27 cellular contexts compared by ENCODE assay signal in genomic region chr1:173757666-173758065, GRCh38.
"Had no signal": no experiment of that assay in that cellular context is flagged by ENCODE, and none has a peak within 500 bp of the region (broad histone marks: within the 10 kb centered on the region; RNA-seq: fewer than 3 reads in every experiment).

No MANE protein-coding gene starts in this region.

- H3K4me1 ChIP-seq: neural progenitor cell, parathyroid adenoma, psoas muscle, sigmoid colon, stomach, thyroid gland, tibial nerve, upper lobe of left lung, vagina had no signal

- H3K27ac ChIP-seq: neural progenitor cell, ovary, parathyroid adenoma, psoas muscle, right lobe of liver, sigmoid colon, stomach, thoracic aorta, thyroid gland, tibial nerve, upper lobe of left lung, vagina had no signal

- H3K4me1 Mint-ChIP-seq: nephron; neural progenitor cell; stimulated activated effector memory CD8-positive, alpha-beta T cell treated with anti-CD3 and anti-CD28 coated beads, Interleukin-12 subunit alpha, Interleukin-12 subunit beta, amount 100 ng/mL, for 72 hours had no signal

- DNase-seq: occipital lobe; ovary; posterior cingulate gyrus; psoas muscle; right cardiac atrium; right lobe of liver; sigmoid colon; small intestine; stimulated activated CD4-positive, alpha-beta T cell treated with anti-CD3 and anti-CD28 coated beads, Interleukin-15, amount 100 ng/mL, for 24 hours; stimulated activated CD4-positive, alpha-beta T cell treated with anti-CD3 and anti-CD28 coated beads, Interleukin-2, amount 100 ng/mL, for 24 hours; stimulated activated CD4-positive, alpha-beta T cell treated with anti-CD3 and anti-CD28 coated beads, Interleukin-2, amount 100 ng/mL, for 48 hours; stimulated activated CD4-positive, alpha-beta T cell treated with anti-CD3 and anti-CD28 coated beads, Interleukin-4, amount 100 ng/mL, for 24 hours; stimulated activated naive B cell treated with anti-CD40 and anti-IgM and Interleukin-4, amounts not matched to agents 10 μg/mL and 1 μg/mL and 100 μg/mL, for 72 hours; stimulated activated naive CD4-positive, alpha-beta T cell treated with Interleukin-2 at 50 U/mL for 16 hours; stomach; thyroid gland; trophoblast cell; upper lobe of left lung had no signal

- H3K4me3 Mint-ChIP-seq: nephron; neural progenitor cell; stimulated activated effector memory CD8-positive, alpha-beta T cell treated with anti-CD3 and anti-CD28 coated beads, Interleukin-12 subunit alpha, Interleukin-12 subunit beta, amount 100 ng/mL, for 72 hours; stimulated activated naive B cell treated with anti-CD40 and anti-IgM and Interleukin-4, amounts not matched to agents 10 μg/mL and 1 μg/mL and 100 μg/mL, for 72 hours; stimulated activated naive CD8-positive, alpha-beta T cell treated with anti-CD3 and anti-CD28 coated beads, Interleukin-15, Interleukin-2, amounts not matched to agents 100 ng/mL and 50 ng/mL, for 24 hours had no signal

- ATAC-seq: psoas muscle; right cardiac atrium; right lobe of liver; stimulated activated effector memory CD8-positive, alpha-beta T cell treated with anti-CD3 and anti-CD28 coated beads, Interleukin-12 subunit alpha, Interleukin-12 subunit beta, amount 100 ng/mL, for 72 hours; stimulated activated naive B cell treated with anti-CD40 and anti-IgM and Interleukin-4, amounts not matched to agents 10 μg/mL and 1 μg/mL and 100 μg/mL, for 72 hours had no signal

- H3K27ac Mint-ChIP-seq: nephron; neural progenitor cell; progenitor cell of endocrine pancreas; stimulated activated naive B cell treated with anti-CD40 and anti-IgM and Interleukin-4, amounts not matched to agents 10 μg/mL and 1 μg/mL and 100 μg/mL, for 72 hours; stimulated activated naive CD8-positive, alpha-beta T cell treated with anti-CD3 and anti-CD28 coated beads, Interleukin-15, Interleukin-2, amounts not matched to agents 100 ng/mL and 50 ng/mL, for 24 hours had no signal

- H3K27me3 Mint-ChIP-seq: progenitor cell of endocrine pancreas; stimulated activated naive B cell treated with anti-CD40 and anti-IgM and Interleukin-4, amounts not matched to agents 10 μg/mL and 1 μg/mL and 100 μg/mL, for 72 hours; stimulated activated naive CD8-positive, alpha-beta T cell treated with anti-CD3 and anti-CD28 coated beads, Interleukin-15, Interleukin-2, amounts not matched to agents 100 ng/mL and 50 ng/mL, for 24 hours had no signal

- H3K27me3 ChIP-seq: neural progenitor cell, ovary, right lobe of liver, sigmoid colon, stomach, thyroid gland, tibial nerve, upper lobe of left lung, vagina had no signal
